Comparison of ENCODE assay signal across 11 cellular contexts in the genomic region with DNA sequence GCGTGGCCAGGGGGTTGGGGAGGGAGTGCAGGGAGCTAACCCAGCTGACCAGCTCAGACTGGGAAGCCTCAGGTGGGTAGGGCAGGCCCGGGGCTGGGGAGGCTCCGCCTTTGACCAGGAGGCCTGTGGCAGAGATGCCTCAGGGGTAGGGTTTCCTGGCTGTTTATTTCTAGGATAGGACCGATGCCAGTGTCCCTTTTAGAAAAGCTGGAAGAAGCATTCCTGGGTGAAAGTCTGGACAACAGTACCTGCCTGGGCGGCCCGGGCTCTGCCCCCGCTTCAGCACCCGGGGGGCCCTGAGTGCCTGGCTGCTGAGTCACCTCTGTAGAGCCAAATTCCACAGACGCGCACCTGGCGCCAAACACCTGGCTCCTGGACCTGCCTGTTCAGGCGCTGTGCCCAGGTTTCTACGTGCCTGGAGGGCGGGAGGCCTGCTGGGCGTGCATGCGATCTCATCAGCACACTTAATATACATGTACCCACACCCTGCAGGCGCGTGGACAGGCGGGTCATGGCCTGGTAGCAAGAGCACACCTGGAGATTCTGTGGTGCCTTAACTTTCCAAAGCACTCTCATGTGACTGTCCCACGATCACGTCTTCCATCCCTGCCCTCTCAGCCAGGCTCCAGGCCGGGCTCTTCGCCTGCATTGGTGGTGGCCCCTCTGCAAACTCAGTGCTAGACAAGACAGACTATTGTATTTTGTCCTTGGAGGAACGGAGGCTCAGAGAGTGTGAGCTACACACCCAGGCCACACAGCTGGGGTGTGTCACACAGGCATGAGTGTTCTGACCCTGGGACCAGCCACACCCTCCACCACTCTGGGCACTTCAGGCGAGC.
A peak's percentile ranks its signal among the peaks of the same experiment; 100 is the strongest.
DNase-seq lines count a peak whose midpoint lies in the region; ATAC-seq, FAIRE-seq and TF ChIP-seq lines count a peak whose summit lies in the region.
"Had no signal": no experiment of that assay in that cellular context is flagged by ENCODE, and none has a peak within 500 bp of the region (broad histone marks: within the 10 kb centered on the region; RNA-seq: fewer than 3 reads in every experiment).

No MANE protein-coding gene starts in this region.

- H3K27me3 ChIP-seq in H1 (replicated peaks in 1 of 4; ENCODE audit: control insufficient read depth in 3 of 4, extremely low read depth in 1 of 4, insufficient read depth in 3 of 4, low read length in 3 of 4) (no peaks in the 10 kb centered on the region; a peak in 2 of 7 replicates), gastroesophageal sphincter (peaks cover 21% of the 10 kb centered on the region)

- no peaks in the 10 kb centered on the region for H3K23me2 ChIP-seq in H1 (ENCODE audit: low read depth, low read length)

- H2BK20ac ChIP-seq in H1 (ENCODE audit: low read length) = peak overlapping the region; percentile 6; the same call in 1 of the 2 replicates

- TF ChIP-seq EP300 in H1 (IDR thresholded peaks at IDR 0.05; ENCODE audit: borderline replicate concordance in 1 of 2, low read depth in 2 of 2, low read length in 2 of 2) (no peak), gastroesophageal sphincter (IDR thresholded peaks at IDR 0.05) (no peak)

- no peak overlapping the region for H2AK5ac ChIP-seq in H1 (ENCODE audit: low read depth, low read length)

- H3K4me3 ChIP-seq in H1 (ENCODE audit: extremely low read depth in 1 of 4, insufficient read depth in 2 of 4, low read depth in 3 of 4, low read length in 4 of 4) (no peak overlapping the region), gastroesophageal sphincter (no peak overlapping the region)

- no peak overlapping the region for H3K27ac ChIP-seq in H1 (ENCODE audit: low read depth, low read length)
- H3K27ac ChIP-seq in gastroesophageal sphincter = peak overlapping the region in 1 of 4 donors; percentile 3

- H2BK12ac ChIP-seq in H1 (ENCODE audit: low read depth, low read length) = peak overlapping the region; percentile 92; the same call in 1 of the 2 replicates

- peak; percentile 88 for DNase-seq in ELF-1 (ENCODE audit: low read depth, low spot score)
- peak; percentile 38 for DNase-seq in NCI-H2107 (lab: John Stamatoyannopoulos, UW)
- no peak for DNase-seq in H1 (ENCODE audit: low read depth in 1 of 2, low spot score in 2 of 2)
- peak; percentile 57 for DNase-seq in sciatic nerve (ENCODE audit: low spot score)
- DNase-seq in COLO829 (ENCODE audit: low spot score) = no peak
- DNase-seq: activated CD4-positive, alpha-beta memory T cell treated with anti-CD3 and anti-CD28 coated beads for 36 hours; CD4-positive, alpha-beta memory T cell; foreskin melanocyte had no signal

- no peaks in the 10 kb centered on the region for H3K36me3 ChIP-seq in H1 (ENCODE audit: control insufficient read depth in 2 of 4, insufficient read depth in 4 of 4, low read length in 3 of 4)
- no peaks in the 10 kb centered on the region for H3K36me3 ChIP-seq in gastroesophageal sphincter

- intact Hi-C loops in sciatic nerve (cut with DNase I) = no loop called here

- no peak overlapping the region for H2BK120ac ChIP-seq in H1 (replicated peaks; ENCODE audit: low read depth, low read length)

- no peak overlapping the region for H2AFZ ChIP-seq in H1 (ENCODE audit: low read length)

- no peak for TF ChIP-seq RAD21 in H1 (IDR thresholded peaks at IDR 0.05 in 1 of 2, conservative IDR thresholded peaks at IDR 0.05 in 1 of 2; ENCODE audit: low read depth in 2 of 2, low read length in 2 of 2)

- TF ChIP-seq CTCF in H1 (IDR thresholded peaks at IDR 0.05; ENCODE audit: control extremely low read depth in 1 of 3, insufficient read depth in 1 of 3, low read depth in 1 of 3, low read length in 3 of 3) = no peak
- TF ChIP-seq CTCF in gastroesophageal sphincter (IDR thresholded peaks at IDR 0.05) = no peak

- no peaks in the 10 kb centered on the region; a peak in 1 of 4 replicates for H3K9me3 ChIP-seq in H1 (ENCODE audit: insufficient read depth in 2 of 2, low read depth in 1 of 2, low read length in 1 of 2)
- H3K9me3 ChIP-seq in gastroesophageal sphincter = no peaks in the 10 kb centered on the region

- no peaks in the 10 kb centered on the region for H4K20me1 ChIP-seq in H1 (replicated peaks in 1 of 2; ENCODE audit: control insufficient read depth in 1 of 2, insufficient read depth in 2 of 2, low read length in 2 of 2)

- H4K91ac ChIP-seq in H1 (replicated peaks; ENCODE audit: insufficient read length, low read length) = no peak overlapping the region

- WGBS in H1 (ENCODE audit: extremely low coverage in 1 of 2, insufficient coverage in 1 of 2, insufficient read length in 1 of 2, insufficient replicate concordance in 2 of 2, low coverage in 1 of 2, low lambda C conversion rate in 2 of 2, missing lambda C conversion rate in 1 of 2), 2 experiments = 75% methylated on average over 25 of the region's 25 CpGs; no CpG with 5 or more reads in 1 of the 2 experiments
- WGBS in gastroesophageal sphincter (ENCODE audit: low coverage in 1 of 2), 2 donors = 90 to 91% methylated on average over 4 to 10 of the region's 25 CpGs

- H3K23ac ChIP-seq in H1 (ENCODE audit: insufficient read length) = no peak overlapping the region

- H4K8ac ChIP-seq in H1 (ENCODE audit: extremely low read depth, insufficient read depth, low read length) = peak overlapping the region; percentile 41; the same call in 1 of the 2 replicates

- H3K56ac ChIP-seq in H1 (replicated peaks; ENCODE audit: insufficient read length, low read depth, low read length) = no peak overlapping the region

- no peak overlapping the region for H3K4ac ChIP-seq in H1 (replicated peaks; ENCODE audit: insufficient read length, low read depth, low read length)

- POLR2A ChIA-PET in H1 (lab: Charles Lee; ENCODE audit: partially characterized antibody) = interaction anchor here (1.2 kb wide), 1 partner anchor 9 kb away, joined by 3 read pairs; no protein-coding TSS in a partner anchor

- H4K5ac ChIP-seq in H1 (ENCODE audit: insufficient read length, low read depth, low read length) = no peak overlapping the region

- no peak overlapping the region for H2BK15ac ChIP-seq in H1 (ENCODE audit: low read length)

- ATAC-seq in sciatic nerve = no peak
- no peak for ATAC-seq in GM18517 (IDR thresholded peaks at IDR 0.05; ENCODE audit: unreplicated experiment)
- ATAC-seq in GM18870 (IDR thresholded peaks at IDR 0.05; ENCODE audit: unreplicated experiment) = no peak
- no peak for ATAC-seq in gastroesophageal sphincter

- H3K4me1 ChIP-seq in H1 (replicated peaks in 1 of 4; ENCODE audit: control insufficient read depth in 3 of 4, insufficient read depth in 4 of 4, low read length in 3 of 4) (peaks cover 0 to 9% (median 0%) of the 10 kb centered on the region in 4 experiments; a peak in 2 of 7 replicates), gastroesophageal sphincter (peaks cover 0 to 32% (median 6%) of the 10 kb centered on the region in 3 donors)

- H3K14ac ChIP-seq in H1 (ENCODE audit: insufficient read length) = no peak overlapping the region

- no peaks in the 10 kb centered on the region for H3K79me2 ChIP-seq in H1 (ENCODE audit: control insufficient read depth in 1 of 2, insufficient read depth in 2 of 2, low read length in 2 of 2)

- H3K9ac ChIP-seq in H1 (replicated peaks in 1 of 4; ENCODE audit: extremely low read depth in 1 of 4, low read depth in 3 of 4, low read length in 3 of 4) = no peak overlapping the region

- no peak for FAIRE-seq in H1 (lab: Jason Lieb, UNC)

- H3K4me2 ChIP-seq in H1 (ENCODE audit: insufficient read depth in 1 of 2, low read depth in 2 of 2, low read length in 2 of 2) = no peak overlapping the region

- H2BK5ac ChIP-seq in H1 (ENCODE audit: low read depth, low read length) = peak overlapping the region; percentile 56; the same call in 1 of the 2 replicates

- H3K18ac ChIP-seq in H1 (ENCODE audit: extremely low read depth, low read length) = peak overlapping the region; percentile 48

- no peak for TF ChIP-seq POLR2A in H1 (IDR thresholded peaks at IDR 0.05; ENCODE audit: control extremely low read depth in 1 of 2, low read depth in 2 of 2, low read length in 2 of 2)
- TF ChIP-seq POLR2A in gastroesophageal sphincter (IDR thresholded peaks at IDR 0.05) = no peak

- CTCF ChIA-PET in H1 (lab: Charles Lee; ENCODE audit: partially characterized antibody) = no interaction called here

- no peaks in the 10 kb centered on the region for H3K79me1 ChIP-seq in H1 (ENCODE audit: low read depth, low read length)

TF ChIP-seq in H1, 55 proteins besides CTCF, POLR2A, EP300 and RAD21:
- TF ChIP-seq NANOG (IDR thresholded peaks at IDR 0.05; ENCODE audit: insufficient read depth, low read depth, low read length, poor library complexity, severe bottlenecking) (no peak), TEAD4 (IDR thresholded peaks at IDR 0.05; ENCODE audit: low read depth, low read length) (0 out of 2 replicates have a peak, but pooled peaks have one; percentile 7)

Comparison
In these comparisons a context has a peak if more than half of its experiments do, and no peak if none do; other contexts are left out.
1. DNase-seq: peak in ELF-1 (single experiment), NCI-H2107 (single experiment) and sciatic nerve (single experiment); none in H1 (0 of 2) and COLO829 (single experiment).